Comparison of ENCODE assay signal across 15 cellular contexts in the genomic region with DNA sequence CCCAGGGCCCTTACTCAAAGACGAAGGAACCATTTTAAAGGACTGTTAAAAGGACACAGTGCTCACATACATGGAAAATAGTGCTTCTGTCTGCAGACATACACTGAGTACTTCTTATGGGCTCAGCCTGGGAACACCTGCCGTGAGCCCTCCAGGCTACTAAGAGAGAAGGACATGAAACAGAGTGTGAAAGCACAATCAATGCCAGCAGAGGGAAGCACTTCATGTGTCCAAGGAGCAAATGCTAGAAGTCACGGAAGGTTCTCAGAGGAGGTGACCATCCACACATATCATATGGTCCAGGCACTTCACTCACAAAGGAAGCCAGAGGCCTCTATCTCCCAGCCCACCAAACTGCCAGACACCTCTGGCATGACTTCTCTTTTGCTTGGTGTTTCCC. TPM values are rescaled to one million over a fixed set of nuclear protein-coding genes. Genes with fewer than 3 reads are reported as not detected.
DNase-seq lines count a peak whose midpoint lies in the region; ATAC-seq lines count a peak whose summit lies in the region.
"Had no signal": no experiment of that assay in that cellular context is flagged by ENCODE, and none has a peak within 500 bp of the region (broad histone marks: within the 10 kb centered on the region; RNA-seq: fewer than 3 reads in every experiment).

No MANE protein-coding gene starts in this region.

- no peak overlapping the region for H3K23ac ChIP-seq in neuronal stem cell (ENCODE audit: low read depth, low read length, poor library complexity)

- H2BK5ac ChIP-seq in neuronal stem cell (ENCODE audit: low read length): no peak overlapping the region

- H2BK120ac ChIP-seq in neuronal stem cell (ENCODE audit: low read depth, low read length): no peak overlapping the region

- H3K14ac ChIP-seq in neuronal stem cell (ENCODE audit: low read length): no peak overlapping the region

- H3K27ac ChIP-seq in neuronal stem cell (replicated peaks; ENCODE audit: low read length): no peak overlapping the region
- H3K27ac ChIP-seq: coronary artery, left lung had no signal

- DNase-seq in DMS 273 (lab: John Stamatoyannopoulos, UW; ENCODE audit: unreplicated experiment) (peak; percentile 36), DMS 273 treated with DMSO at 0.1 percent for 48 hours (lab: John Stamatoyannopoulos, UW) (no peak), ELF-1 (ENCODE audit: low read depth, low spot score) (peak; percentile 47), T-helper 17 cell (no peak), left lobe of liver (ENCODE audit: low spot score) (no peak), NCI-H2029 treated with DMSO at 0.1 percent for 48 hours (lab: John Stamatoyannopoulos, UW) (no peak), neuronal stem cell (ENCODE audit: low spot score) (no peak)
- DNase-seq: 8988T, left lung, NCI-H510A treated with DMSO at 0.1 percent for 48 hours, posterior cingulate gyrus had no signal

- H3K18ac ChIP-seq in neuronal stem cell (ENCODE audit: low read length): no peak overlapping the region

- no peaks in the 10 kb centered on the region for H3K79me1 ChIP-seq in neuronal stem cell (ENCODE audit: low read depth, low read length)

- H3K4ac ChIP-seq in neuronal stem cell (ENCODE audit: low read length): no peak overlapping the region

- peak overlapping the region; percentile 75 for H3K27ac Mint-ChIP-seq in T-helper 17 cell
- H3K27ac Mint-ChIP-seq: T-helper 1 cell treated with Interleukin-12 subunit alpha and Interleukin-12 subunit beta and Interleukin-4 antibody, amounts not matched to agents 30 μg/mL and 1 μg/mL, for 36 hours had no signal

- H3K4me3 Mint-ChIP-seq in T-helper 17 cell: peak overlapping the region; percentile 62
- H3K4me3 Mint-ChIP-seq: activated T-helper 1 cell treated with anti-CD3 and anti-CD28 coated beads, Interleukin-12 subunit alpha, Interleukin-12 subunit beta, Interleukin-2, Interleukin-4 antibody, amounts not matched to agents 30 ng/mL and 10 ng/mL and 1 ng/mL, durations not matched to agents 14 hours and 24 hours and 36 hours; T-helper 1 cell treated with Interleukin-12 subunit alpha and Interleukin-12 subunit beta and Interleukin-4 antibody, amounts not matched to agents 30 μg/mL and 1 μg/mL, for 36 hours had no signal

- H3K9me3 ChIP-seq in T-helper 17 cell (ENCODE audit: control insufficient read depth, low read length, poor library complexity, severe bottlenecking) (no peaks in the 10 kb centered on the region), neuronal stem cell (replicated peaks in 1 of 2; ENCODE audit: control insufficient read depth in 2 of 2, insufficient read depth in 1 of 2, low read depth in 1 of 2, low read length in 2 of 2) (no peaks in the 10 kb centered on the region)
- H3K9me3 ChIP-seq: left lung had no signal

- peaks cover 8% of the 10 kb centered on the region for H3K36me3 Mint-ChIP-seq in T-helper 17 cell (ENCODE audit: low read depth)

- no peaks in the 10 kb centered on the region for H3K4me1 ChIP-seq in neuronal stem cell (ENCODE audit: control insufficient read depth in 2 of 2, insufficient read depth in 1 of 2, low read depth in 1 of 2, low read length in 2 of 2)

- no peak overlapping the region for H2BK12ac ChIP-seq in neuronal stem cell (ENCODE audit: low read length)

- no peak overlapping the region for H3K9ac ChIP-seq in neuronal stem cell (ENCODE audit: low read depth, low read length, poor library complexity)

- H4K8ac ChIP-seq in neuronal stem cell (ENCODE audit: low read depth, low read length): no peak overlapping the region

- H3K36me3 ChIP-seq in neuronal stem cell (replicated peaks in 1 of 2; ENCODE audit: control insufficient read depth in 2 of 2, insufficient read depth in 2 of 2, low read length in 2 of 2): no peaks in the 10 kb centered on the region
- H3K36me3 ChIP-seq: left lung had no signal

- no peak overlapping the region for H3K4me3 ChIP-seq in neuronal stem cell (ENCODE audit: low read length in 2 of 2)
- H3K4me3 ChIP-seq: coronary artery, left lung had no signal

- no peaks in the 10 kb centered on the region for H3K27me3 Mint-ChIP-seq in T-helper 17 cell

- H2BK15ac ChIP-seq in neuronal stem cell (ENCODE audit: low read length): no peak overlapping the region

- no peak overlapping the region for H2AK5ac ChIP-seq in neuronal stem cell (ENCODE audit: low read depth, low read length)

- H4K91ac ChIP-seq in neuronal stem cell (ENCODE audit: low read depth, low read length, poor library complexity): no peak overlapping the region

- ATAC-seq in T-helper 17 cell: peak; percentile 34
- peak; percentile 42 for ATAC-seq in left lobe of liver
- ATAC-seq in HG02884 (IDR thresholded peaks at IDR 0.05; ENCODE audit: unreplicated experiment): no peak
- ATAC-seq: left lung had no signal

- no CpG with 5 or more reads among the region's 3 CpGs for WGBS in neuronal stem cell (ENCODE audit: extremely low coverage in 2 of 2, insufficient read length in 2 of 2, insufficient replicate concordance in 1 of 2), 2 donors

- peaks cover 0 to 2% (median 0%) of the 10 kb centered on the region in 3 experiments for H3K27me3 ChIP-seq in neuronal stem cell (ENCODE audit: control insufficient read depth in 3 of 3, insufficient read depth in 3 of 3, low read depth in 1 of 3, low read length in 3 of 3)
- H3K27me3 ChIP-seq: left lung had no signal

- H3K4me2 ChIP-seq in neuronal stem cell (ENCODE audit: insufficient read depth, low read length, poor library complexity, severe bottlenecking): no peak overlapping the region

- H3K4me1 Mint-ChIP-seq in T-helper 17 cell: peaks cover 56% of the 10 kb centered on the region

- H2AFZ ChIP-seq in neuronal stem cell (ENCODE audit: low read length): no peak overlapping the region

RNA-seq across cellular contexts. Expression of a gene that starts 15.5 kb away (rescaled TPM):
- total RNA-seq in T-helper 17 cell (100 to 1,000 TPM; 160 to 169 TPM), left lobe of liver (21.2 TPM)
- polyA plus RNA-seq in neuronal stem cell (2013, experiment 1 of 2): 8.2 TPM
- 7.3 TPM for polyA plus RNA-seq in neuronal stem cell (2013, experiment 2 of 2)

Comparison
In these comparisons a context has a peak if more than half of its experiments do, and no peak if none do; other contexts are left out.
1. DNase-seq: peak in DMS 273 (single experiment) and ELF-1 (single experiment); none in DMS 273 treated with DMSO at 0.1 percent for 48 hours (single experiment), T-helper 17 cell (0 of 3), left lobe of liver (single experiment), NCI-H2029 treated with DMSO at 0.1 percent for 48 hours (single experiment) and neuronal stem cell (single experiment).